Comparison of ENCODE assay signal across 1 cellular context in the genomic region with DNA sequence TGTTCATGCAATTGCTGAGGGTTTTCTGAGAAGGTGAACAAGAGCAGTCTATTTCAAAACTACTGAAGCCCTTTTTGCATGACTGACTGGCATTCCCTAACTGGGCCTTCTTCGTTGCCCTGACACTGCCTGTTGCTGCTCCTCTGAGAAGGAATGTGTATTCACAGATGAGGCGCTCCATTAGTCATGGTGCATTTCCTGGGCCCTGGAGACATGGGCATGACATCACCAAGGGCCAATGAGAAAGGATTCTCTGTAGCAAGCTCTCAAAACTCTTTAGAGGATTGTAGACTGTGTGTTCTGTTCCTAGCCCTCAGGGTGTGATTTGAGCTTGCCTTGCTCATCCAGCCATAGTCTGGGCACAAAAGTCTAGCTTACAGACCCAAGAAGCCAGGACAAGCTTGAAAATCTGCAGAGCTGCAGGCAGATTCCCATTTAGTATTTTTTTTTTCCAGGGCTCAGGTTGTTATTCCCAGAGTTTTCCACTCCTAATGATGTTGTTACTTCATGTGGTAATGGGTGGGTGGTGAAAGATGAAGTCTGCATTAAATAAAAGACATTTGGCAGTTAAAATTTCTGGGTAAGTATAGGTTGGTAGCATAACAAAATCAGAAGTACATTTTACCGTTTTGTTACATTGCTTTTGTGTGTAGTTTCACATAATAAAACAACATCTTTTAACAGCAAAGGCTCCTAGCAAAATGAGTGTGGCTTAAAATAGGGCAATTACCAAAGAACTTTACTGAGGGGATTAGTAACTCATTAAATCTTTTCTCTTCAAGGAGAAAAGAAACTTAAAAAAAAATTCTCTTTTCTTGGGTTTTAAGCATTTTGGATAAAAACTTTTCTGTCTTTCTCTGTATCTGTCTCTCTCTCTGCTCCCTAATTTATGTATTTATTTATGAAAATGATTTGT.
A peak's percentile ranks its signal among the peaks of the same experiment; 100 is the strongest.
TF ChIP-seq lines count a peak whose summit lies in the region.

No MANE protein-coding gene starts in this region.

TF ChIP-seq in HepG2, 621 proteins besides CTCF, POLR2A, EP300 and RAD21 (continued from another document):
- TF ChIP-seq ZBTB33 (CRISPR knock-in tag; IDR thresholded peaks at IDR 0.05) (0 out of 2 replicates have a peak, but pooled peaks have one; percentile 28), CREB1 (IDR thresholded peaks at IDR 0.05) (0 out of 2 replicates have a peak, but pooled peaks have one; percentile 47), CREB1 (CRISPR knock-in tag; IDR thresholded peaks at IDR 0.05) (no peak), CBX1 (IDR thresholded peaks at IDR 0.05; ENCODE audit: low read depth) (no peak)
